In the genomic region with DNA sequence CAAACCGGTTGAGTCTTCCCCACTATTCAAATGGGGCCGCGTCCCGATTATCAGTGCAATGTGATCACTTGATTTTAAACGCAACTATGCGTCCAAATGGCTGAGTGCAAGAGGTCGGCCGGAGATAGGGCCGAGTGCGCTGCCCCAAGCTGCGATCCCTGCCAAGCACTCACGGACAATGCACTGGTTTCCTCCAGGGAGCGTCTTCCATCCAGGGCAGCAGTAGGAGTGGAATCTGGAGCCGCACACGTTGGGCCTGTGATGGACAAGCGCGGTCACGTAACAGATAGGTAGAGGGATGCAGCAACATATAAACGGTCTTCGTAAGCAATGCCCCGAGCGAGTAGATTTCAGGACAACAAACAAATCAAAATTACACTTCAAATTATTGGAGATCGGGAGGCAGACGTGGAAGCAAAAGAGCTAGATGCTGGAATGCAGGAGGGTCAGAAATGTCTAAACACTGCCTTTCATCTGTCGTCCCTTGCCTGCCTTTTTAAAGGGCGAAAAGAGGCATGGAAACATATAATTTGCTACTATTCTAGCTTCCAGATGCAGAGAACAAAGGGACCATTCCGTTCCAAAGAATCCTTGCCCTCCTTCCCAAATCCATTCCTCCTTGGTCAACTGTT, we compare ENCODE assay signal across 11 cellular contexts. TPM values are rescaled to one million over a fixed set of nuclear protein-coding genes. Genes with fewer than 3 reads are reported as not detected.
DNase-seq lines count a peak whose midpoint lies in the region; ATAC-seq and TF ChIP-seq lines count a peak whose summit lies in the region.
"Had no signal": no experiment of that assay in that cellular context is flagged by ENCODE, and none has a peak within 500 bp of the region (broad histone marks: within the 10 kb centered on the region; RNA-seq: fewer than 3 reads in every experiment).

No MANE protein-coding gene starts in this region.

- peak overlapping the region; percentile 66 for H3K4me2 ChIP-seq in H9 (ENCODE audit: insufficient read depth, insufficient read length, low read length)

- no peak overlapping the region for H3K23ac ChIP-seq in H9 (ENCODE audit: insufficient read length, low read depth, low read length)

- H3T11ph ChIP-seq in H9 (ENCODE audit: low read length), result no peak overlapping the region

- peak; percentile 63 for DNase-seq in H9
- no peak for DNase-seq in ascending aorta (ENCODE audit: low spot score in 2 of 2)
- no peak for DNase-seq in right atrium auricular region (ENCODE audit: low spot score)
- no peak for DNase-seq in prostate gland (ENCODE audit: low spot score)
- no peak for DNase-seq in GM10266 (ENCODE audit: extremely low spot score)
- DNase-seq: caudate nucleus, DMS153 had no signal

- H4K91ac ChIP-seq in H9 (ENCODE audit: insufficient read length, low read depth, low read length), result no peak overlapping the region

- no peaks in the 10 kb centered on the region for H3K9me3 Mint-ChIP-seq in H9

- H3K27me3 Mint-ChIP-seq in H9 (ENCODE audit: low read depth), result peaks cover 64% of the 10 kb centered on the region

- no peak overlapping the region for H2AFZ ChIP-seq in H9 (ENCODE audit: low read length)

- H3K9ac ChIP-seq in H9 (ENCODE audit: extremely low read depth, insufficient read length, low read length), result no peak overlapping the region

- H3K4me1 Mint-ChIP-seq in H9, result peaks cover 16 to 17% of the 10 kb centered on the region in 2 experiments

- H3K27ac ChIP-seq in H9 (ENCODE audit: insufficient read length, low read depth, low read length) (no peak overlapping the region), ascending aorta (no peak overlapping the region), right atrium auricular region (peak overlapping the region; percentile 70 to 80), prostate gland (no peak overlapping the region)

- H3K9me3 ChIP-seq in H9 (ENCODE audit: control insufficient read depth, low read depth, low read length), result no peaks in the 10 kb centered on the region
- no peaks in the 10 kb centered on the region for H3K9me3 ChIP-seq in ascending aorta
- no peaks in the 10 kb centered on the region for H3K9me3 ChIP-seq in right atrium auricular region
- no peaks in the 10 kb centered on the region for H3K9me3 ChIP-seq in prostate gland

- peaks cover 3% of the 10 kb centered on the region; the same call in 1 of the 2 replicates for H3K4me1 ChIP-seq in H9 (ENCODE audit: insufficient read depth, low read length)
- peaks cover 6% of the 10 kb centered on the region in 2 donors for H3K4me1 ChIP-seq in ascending aorta
- H3K4me1 ChIP-seq in right atrium auricular region, result peaks cover 0 to 31% of the 10 kb centered on the region in 2 donors
- H3K4me1 ChIP-seq in prostate gland (replicated peaks), result no peaks in the 10 kb centered on the region

- no peak overlapping the region for H3K14ac ChIP-seq in H9 (ENCODE audit: insufficient read depth, low read length)

- H3K18ac ChIP-seq in H9 (ENCODE audit: insufficient read length, low read depth, low read length), result no peak overlapping the region

- no CpG with 5 or more reads among the region's 27 CpGs for WGBS in H9 (ENCODE audit: extremely low coverage, insufficient read length, low lambda C conversion rate)
- 74% methylated on average over 27 of the region's 27 CpGs for WGBS in prostate gland

- H2BK12ac ChIP-seq in H9 (ENCODE audit: insufficient read length, low read depth, low read length), result no peak overlapping the region

- intact Hi-C loops in ascending aorta (cut with DNase I) (no loop called here), prostate gland (cut with DNase I) (no loop called here)

- H2AK5ac ChIP-seq in H9 (ENCODE audit: insufficient read length, low read length), result no peak overlapping the region

- no peak overlapping the region for H3K56ac ChIP-seq in H9 (ENCODE audit: insufficient read length, low read depth, low read length)

- TF ChIP-seq POLR2A in prostate gland (IDR thresholded peaks at IDR 0.05), result no peak

- H3K36me3 ChIP-seq in ascending aorta (no peaks in the 10 kb centered on the region), right atrium auricular region (no peaks in the 10 kb centered on the region), prostate gland (no peaks in the 10 kb centered on the region)

- no peak overlapping the region for H3K4ac ChIP-seq in H9 (ENCODE audit: low read depth, low read length)

- no peak overlapping the region for H4K5ac ChIP-seq in H9 (ENCODE audit: insufficient read length, low read depth, low read length)

- no peak overlapping the region for H2BK20ac ChIP-seq in H9 (ENCODE audit: low read depth, low read length, poor library complexity, severe bottlenecking)

- no peak overlapping the region for H2BK15ac ChIP-seq in H9 (ENCODE audit: low read depth, low read length)

- H3K27ac Mint-ChIP-seq in H9, result no peak overlapping the region

- no peaks in the 10 kb centered on the region for H4K20me1 ChIP-seq in H9 (ENCODE audit: control insufficient read depth, insufficient read depth, insufficient read length)

- peaks cover 0 to 11% (median 9%) of the 10 kb centered on the region in 3 experiments; a peak in 4 of 7 replicates for H3K36me3 Mint-ChIP-seq in H9 (ENCODE audit: insufficient read depth in 1 of 3, low read depth in 3 of 3)

- H3K4me3 Mint-ChIP-seq in H9, result peak overlapping the region; percentile 65 to 82

- no peak overlapping the region for H2BK120ac ChIP-seq in H9 (ENCODE audit: low read depth, low read length, poor library complexity, severe bottlenecking)

- TF ChIP-seq CTCF in H9 (conservative IDR thresholded peaks at IDR 0.05) (0 out of 3 replicates have a peak, but pooled peaks have one; percentile 10), ascending aorta (IDR thresholded peaks at IDR 0.05) (no peak), right atrium auricular region (IDR thresholded peaks at IDR 0.05) (no peak), prostate gland (IDR thresholded peaks at IDR 0.05) (no peak), GM10266 (IDR thresholded peaks at IDR 0.05; ENCODE audit: control insufficient read depth, insufficient read depth, low read depth, missing control alignments) (no peak)

- H3K27me3 ChIP-seq in H9 (ENCODE audit: insufficient read depth, low read length) (peaks cover 15% of the 10 kb centered on the region; the same call in 1 of the 2 replicates), ascending aorta (peaks cover 15% of the 10 kb centered on the region), right atrium auricular region (peaks cover 0 to 8% of the 10 kb centered on the region in 2 donors), prostate gland (replicated peaks; ENCODE audit: insufficient read depth) (no peaks in the 10 kb centered on the region)

- no peaks in the 10 kb centered on the region for H3K79me1 ChIP-seq in H9 (ENCODE audit: insufficient read depth, low read depth, low read length, poor library complexity, severe bottlenecking)

- no peak overlapping the region for H4K8ac ChIP-seq in H9 (replicated peaks; ENCODE audit: insufficient read length, low read depth, low read length)

- H3K23me2 ChIP-seq in H9 (ENCODE audit: insufficient read length, low read depth, low read length, poor library complexity, severe bottlenecking), result peaks cover 32% of the 10 kb centered on the region

- ATAC-seq in HG03521 (IDR thresholded peaks at IDR 0.05; ENCODE audit: unreplicated experiment) (no peak), GM21390 (IDR thresholded peaks at IDR 0.05; ENCODE audit: unreplicated experiment) (no peak), HG03571 (IDR thresholded peaks at IDR 0.05; ENCODE audit: unreplicated experiment) (no peak)

- H3K4me3 ChIP-seq in ascending aorta (peak overlapping the region; percentile 53 to 63), right atrium auricular region (peak overlapping the region; percentile 47 to 59), prostate gland (peak overlapping the region; percentile 38 to 39)

- no peaks in the 10 kb centered on the region for H3K79me2 ChIP-seq in H9 (ENCODE audit: insufficient read depth, low read length)

- H2BK5ac ChIP-seq in H9 (ENCODE audit: insufficient read length, low read length), result no peak overlapping the region

RNA-seq across cellular contexts. Expression of gene FBN2, which starts 1.7 kb away (rescaled TPM):
- total RNA-seq in H9 (2021) (8.1 and 8.3 TPM in 2 replicates), ascending aorta (0.11 TPM), right atrium auricular region (1 to 10 TPM; 1.1 to 4.6 TPM), prostate gland (1 to 10 TPM in 1 of 2 donors, under 1 TPM in 1; 0.82 to 6.6 TPM)
- total RNA-seq: activated CD8-positive, alpha-beta memory T cell treated with anti-CD3 and anti-CD28 coated beads for 36 hours had no signal

Comparison
In these comparisons a context has a peak if more than half of its experiments do, and no peak if none do; other contexts are left out.
1. H3K27ac ChIP-seq: peak in right atrium auricular region (2 of 2); none in H9 (single experiment), ascending aorta (0 of 2) and prostate gland (0 of 2).
2. Peak in every context shown above with its lines, with median percentiles within 50 percentile points of each other: H3K4me3 ChIP-seq.